In the genomic region with DNA sequence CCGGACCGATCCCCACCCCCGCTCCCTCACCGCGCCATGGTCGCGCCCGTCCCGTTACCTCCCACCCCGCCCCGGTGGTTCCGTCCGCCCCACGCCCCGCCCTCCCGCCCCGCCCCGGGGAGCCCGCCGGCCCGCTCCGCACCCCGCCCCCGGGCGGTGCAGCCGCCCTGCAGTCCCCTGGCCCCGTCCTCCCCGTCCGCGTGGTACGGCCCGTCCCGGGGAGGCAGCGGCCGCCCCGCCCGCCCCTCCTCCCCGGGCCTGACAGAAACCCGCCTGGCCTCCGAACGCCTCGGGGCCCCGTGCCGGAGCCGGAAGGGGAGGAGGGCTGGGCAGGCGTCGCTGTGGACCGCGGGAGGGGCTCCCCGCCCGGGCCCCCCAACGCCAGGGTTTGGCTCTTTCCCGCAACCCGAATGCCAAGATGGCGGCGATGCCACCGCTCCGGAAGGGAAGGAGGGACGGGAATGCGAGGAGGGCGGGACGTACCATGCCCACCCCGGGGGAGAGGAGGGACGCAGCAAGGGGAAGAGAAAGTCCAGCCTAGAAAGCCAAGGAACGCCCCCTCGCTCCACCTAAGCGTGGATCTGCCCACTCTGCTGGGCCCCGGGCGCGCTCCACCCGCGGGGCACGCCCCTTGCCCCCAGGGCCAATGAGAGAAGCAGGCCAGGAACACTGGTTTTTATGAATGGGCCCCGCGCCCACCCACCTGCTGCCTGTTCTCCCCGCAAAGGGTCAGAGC, we compare ENCODE assay signal across 1 cellular context.
TF ChIP-seq lines count a peak whose summit lies in the region.

A gene (minus strand): TSS at position 56 of the 736 bp plus-strand sequence. CDS start 132 bp downstream, outside the sequence.

TF ChIP-seq in K562, 482 proteins besides CTCF, POLR2A, EP300 and RAD21 (continued from another document and continues in another):
- TF ChIP-seq, protein P1, sequence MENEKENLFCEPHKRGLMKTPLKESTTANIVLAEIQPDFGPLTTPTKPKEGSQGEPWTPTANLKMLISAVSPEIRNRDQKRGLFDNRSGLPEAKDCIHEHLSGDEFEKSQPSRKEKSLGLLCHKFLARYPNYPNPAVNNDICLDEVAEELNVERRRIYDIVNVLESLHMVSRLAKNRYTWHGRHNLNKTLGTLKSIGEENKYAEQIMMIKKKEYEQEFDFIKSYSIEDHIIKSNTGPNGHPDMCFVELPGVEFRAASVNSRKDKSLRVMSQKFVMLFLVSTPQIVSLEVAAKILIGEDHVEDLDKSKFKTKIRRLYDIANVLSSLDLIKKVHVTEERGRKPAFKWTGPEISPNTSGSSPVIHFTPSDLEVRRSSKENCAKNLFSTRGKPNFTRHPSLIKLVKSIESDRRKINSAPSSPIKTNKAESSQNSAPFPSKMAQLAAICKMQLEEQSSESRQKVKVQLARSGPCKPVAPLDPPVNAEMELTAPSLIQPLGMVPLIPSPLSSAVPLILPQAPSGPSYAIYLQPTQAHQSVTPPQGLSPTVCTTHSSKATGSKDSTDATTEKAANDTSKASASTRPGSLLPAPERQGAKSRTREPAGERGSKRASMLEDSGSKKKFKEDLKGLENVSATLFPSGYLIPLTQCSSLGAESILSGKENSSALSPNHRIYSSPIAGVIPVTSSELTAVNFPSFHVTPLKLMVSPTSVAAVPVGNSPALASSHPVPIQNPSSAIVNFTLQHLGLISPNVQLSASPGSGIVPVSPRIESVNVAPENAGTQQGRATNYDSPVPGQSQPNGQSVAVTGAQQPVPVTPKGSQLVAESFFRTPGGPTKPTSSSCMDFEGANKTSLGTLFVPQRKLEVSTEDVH (IDR thresholded peaks at IDR 0.05; ENCODE audit: low read depth, partially characterized antibody), result peak; percentile 58
- TF ChIP-seq L3MBTL2 (IDR thresholded peaks at IDR 0.05), result 0 out of 2 replicates have a peak, but pooled peaks have one; percentile 22
- TF ChIP-seq NFE2L1 (tag; IDR thresholded peaks at IDR 0.05; ENCODE audit: borderline replicate concordance, low read depth), result no peak
- TF ChIP-seq HDAC2 (IDR thresholded peaks at IDR 0.05), result peak; percentile 37; the same call in 1 of the 2 replicates
- TF ChIP-seq MAZ (CRISPR knock-in tag; conservative IDR thresholded peaks at IDR 0.05 in 1 of 2, IDR thresholded peaks at IDR 0.05 in 1 of 2), result peak; percentile 84 to 98
- TF ChIP-seq, protein P2, sequence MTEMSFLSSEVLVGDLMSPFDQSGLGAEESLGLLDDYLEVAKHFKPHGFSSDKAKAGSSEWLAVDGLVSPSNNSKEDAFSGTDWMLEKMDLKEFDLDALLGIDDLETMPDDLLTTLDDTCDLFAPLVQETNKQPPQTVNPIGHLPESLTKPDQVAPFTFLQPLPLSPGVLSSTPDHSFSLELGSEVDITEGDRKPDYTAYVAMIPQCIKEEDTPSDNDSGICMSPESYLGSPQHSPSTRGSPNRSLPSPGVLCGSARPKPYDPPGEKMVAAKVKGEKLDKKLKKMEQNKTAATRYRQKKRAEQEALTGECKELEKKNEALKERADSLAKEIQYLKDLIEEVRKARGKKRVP (CRISPR knock-in tag; IDR thresholded peaks at IDR 0.05), result no peak
- TF ChIP-seq, protein P3, sequence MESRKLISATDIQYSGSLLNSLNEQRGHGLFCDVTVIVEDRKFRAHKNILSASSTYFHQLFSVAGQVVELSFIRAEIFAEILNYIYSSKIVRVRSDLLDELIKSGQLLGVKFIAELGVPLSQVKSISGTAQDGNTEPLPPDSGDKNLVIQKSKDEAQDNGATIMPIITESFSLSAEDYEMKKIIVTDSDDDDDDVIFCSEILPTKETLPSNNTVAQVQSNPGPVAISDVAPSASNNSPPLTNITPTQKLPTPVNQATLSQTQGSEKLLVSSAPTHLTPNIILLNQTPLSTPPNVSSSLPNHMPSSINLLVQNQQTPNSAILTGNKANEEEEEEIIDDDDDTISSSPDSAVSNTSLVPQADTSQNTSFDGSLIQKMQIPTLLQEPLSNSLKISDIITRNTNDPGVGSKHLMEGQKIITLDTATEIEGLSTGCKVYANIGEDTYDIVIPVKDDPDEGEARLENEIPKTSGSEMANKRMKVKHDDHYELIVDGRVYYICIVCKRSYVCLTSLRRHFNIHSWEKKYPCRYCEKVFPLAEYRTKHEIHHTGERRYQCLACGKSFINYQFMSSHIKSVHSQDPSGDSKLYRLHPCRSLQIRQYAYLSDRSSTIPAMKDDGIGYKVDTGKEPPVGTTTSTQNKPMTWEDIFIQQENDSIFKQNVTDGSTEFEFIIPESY (CRISPR knock-in tag; IDR thresholded peaks at IDR 0.05), result no peak
- TF ChIP-seq SAFB (IDR thresholded peaks at IDR 0.05; ENCODE audit: borderline replicate concordance, low read depth, low read length), result peak; percentile 83; the same call in 1 of the 2 replicates
- TF ChIP-seq HDAC8 (tag; IDR thresholded peaks at IDR 0.05), result no peak; the same call in 1 of the 2 replicates
- TF ChIP-seq JUND (IDR thresholded peaks at IDR 0.05; ENCODE audit: borderline replicate concordance, low read depth, low read length), result peak; percentile 98
- TF ChIP-seq JUND (tag; IDR thresholded peaks at IDR 0.05; ENCODE audit: borderline replicate concordance, low read depth, low read length), result no peak; the same call in 2 of the 3 replicates
- TF ChIP-seq FOS (IDR thresholded peaks at IDR 0.05; ENCODE audit: extremely low read depth, insufficient read length), result no peak
- TF ChIP-seq, protein P4, sequence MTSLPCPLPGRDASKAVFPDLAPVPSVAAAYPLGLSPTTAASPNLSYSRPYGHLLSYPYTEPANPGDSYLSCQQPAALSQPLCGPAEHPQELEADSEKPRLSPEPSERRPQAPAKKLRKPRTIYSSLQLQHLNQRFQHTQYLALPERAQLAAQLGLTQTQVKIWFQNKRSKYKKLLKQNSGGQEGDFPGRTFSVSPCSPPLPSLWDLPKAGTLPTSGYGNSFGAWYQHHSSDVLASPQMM (CRISPR knock-in tag; IDR thresholded peaks at IDR 0.05), result no peak
- TF ChIP-seq ZNF3 (CRISPR knock-in tag; IDR thresholded peaks at IDR 0.05), result no peak
- TF ChIP-seq SAP30 (IDR thresholded peaks at IDR 0.05; ENCODE audit: borderline replicate concordance, insufficient read depth, low read depth, low read length, poor library complexity, severe bottlenecking), result no peak
- TF ChIP-seq ETV5 (CRISPR knock-in tag; IDR thresholded peaks at IDR 0.05; ENCODE audit: low read depth), result peak; percentile 23; the same call in 1 of the 2 replicates
- TF ChIP-seq, protein P5, sequence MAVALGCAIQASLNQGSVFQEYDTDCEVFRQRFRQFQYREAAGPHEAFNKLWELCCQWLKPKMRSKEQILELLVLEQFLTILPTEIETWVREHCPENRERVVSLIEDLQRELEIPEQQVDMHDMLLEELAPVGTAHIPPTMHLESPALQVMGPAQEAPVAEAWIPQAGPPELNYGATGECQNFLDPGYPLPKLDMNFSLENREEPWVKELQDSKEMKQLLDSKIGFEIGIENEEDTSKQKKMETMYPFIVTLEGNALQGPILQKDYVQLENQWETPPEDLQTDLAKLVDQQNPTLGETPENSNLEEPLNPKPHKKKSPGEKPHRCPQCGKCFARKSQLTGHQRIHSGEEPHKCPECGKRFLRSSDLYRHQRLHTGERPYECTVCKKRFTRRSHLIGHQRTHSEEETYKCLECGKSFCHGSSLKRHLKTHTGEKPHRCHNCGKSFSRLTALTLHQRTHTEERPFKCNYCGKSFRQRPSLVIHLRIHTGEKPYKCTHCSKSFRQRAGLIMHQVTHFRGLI (CRISPR knock-in tag; IDR thresholded peaks at IDR 0.05), result no peak
- TF ChIP-seq, protein P6, sequence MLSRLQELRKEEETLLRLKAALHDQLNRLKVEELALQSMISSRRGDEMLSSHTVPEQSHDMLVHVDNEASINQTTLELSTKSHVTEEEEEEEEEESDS (CRISPR knock-in tag; IDR thresholded peaks at IDR 0.05), result no peak
- TF ChIP-seq SMC3 (conservative IDR thresholded peaks at IDR 0.05; ENCODE audit: insufficient read depth, low read depth, low read length), result no peak
- no peak for TF ChIP-seq BRD9 (IDR thresholded peaks at IDR 0.05; ENCODE audit: low read depth, partially characterized antibody)
- TF ChIP-seq ZNF780A (CRISPR knock-in tag; IDR thresholded peaks at IDR 0.05), result no peak
- no peak for TF ChIP-seq ZNF165 (CRISPR knock-in tag; IDR thresholded peaks at IDR 0.05; ENCODE audit: borderline replicate concordance)
- TF ChIP-seq MXI1 (IDR thresholded peaks at IDR 0.05; ENCODE audit: low read depth, low read length), result peak; percentile 60; the same call in 1 of the 2 replicates
- TF ChIP-seq, protein P7, sequence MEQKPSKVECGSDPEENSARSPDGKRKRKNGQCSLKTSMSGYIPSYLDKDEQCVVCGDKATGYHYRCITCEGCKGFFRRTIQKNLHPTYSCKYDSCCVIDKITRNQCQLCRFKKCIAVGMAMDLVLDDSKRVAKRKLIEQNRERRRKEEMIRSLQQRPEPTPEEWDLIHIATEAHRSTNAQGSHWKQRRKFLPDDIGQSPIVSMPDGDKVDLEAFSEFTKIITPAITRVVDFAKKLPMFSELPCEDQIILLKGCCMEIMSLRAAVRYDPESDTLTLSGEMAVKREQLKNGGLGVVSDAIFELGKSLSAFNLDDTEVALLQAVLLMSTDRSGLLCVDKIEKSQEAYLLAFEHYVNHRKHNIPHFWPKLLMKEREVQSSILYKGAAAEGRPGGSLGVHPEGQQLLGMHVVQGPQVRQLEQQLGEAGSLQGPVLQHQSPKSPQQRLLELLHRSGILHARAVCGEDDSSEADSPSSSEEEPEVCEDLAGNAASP (IDR thresholded peaks at IDR 0.05), result no peak
- no peak for TF ChIP-seq BRCA1 (IDR thresholded peaks at IDR 0.05)
- TF ChIP-seq BRCA1 (CRISPR knock-in tag; IDR thresholded peaks at IDR 0.05), result no peak
- TF ChIP-seq NCOA1 (IDR thresholded peaks at IDR 0.05; ENCODE audit: low read depth), result peak; percentile 58; the same call in 1 of the 2 replicates
- 0 out of 2 replicates have a peak, but pooled peaks have one; percentile 26 for TF ChIP-seq HIVEP1 (CRISPR knock-in tag; IDR thresholded peaks at IDR 0.05)
- peak; percentile 8 to 99; a peak in 2 of 4 replicates for TF ChIP-seq FOXK2 (conservative IDR thresholded peaks at IDR 0.05 in 1 of 2, IDR thresholded peaks at IDR 0.05 in 1 of 2; ENCODE audit: low read depth in 2 of 2)
- 0 out of 2 replicates have a peak, but pooled peaks have one; percentile 64 for TF ChIP-seq SMAD4 (CRISPR knock-in tag; conservative IDR thresholded peaks at IDR 0.05)
- no peak for TF ChIP-seq ZNF696 (CRISPR knock-in tag; conservative IDR thresholded peaks at IDR 0.05)
- TF ChIP-seq, protein P8, sequence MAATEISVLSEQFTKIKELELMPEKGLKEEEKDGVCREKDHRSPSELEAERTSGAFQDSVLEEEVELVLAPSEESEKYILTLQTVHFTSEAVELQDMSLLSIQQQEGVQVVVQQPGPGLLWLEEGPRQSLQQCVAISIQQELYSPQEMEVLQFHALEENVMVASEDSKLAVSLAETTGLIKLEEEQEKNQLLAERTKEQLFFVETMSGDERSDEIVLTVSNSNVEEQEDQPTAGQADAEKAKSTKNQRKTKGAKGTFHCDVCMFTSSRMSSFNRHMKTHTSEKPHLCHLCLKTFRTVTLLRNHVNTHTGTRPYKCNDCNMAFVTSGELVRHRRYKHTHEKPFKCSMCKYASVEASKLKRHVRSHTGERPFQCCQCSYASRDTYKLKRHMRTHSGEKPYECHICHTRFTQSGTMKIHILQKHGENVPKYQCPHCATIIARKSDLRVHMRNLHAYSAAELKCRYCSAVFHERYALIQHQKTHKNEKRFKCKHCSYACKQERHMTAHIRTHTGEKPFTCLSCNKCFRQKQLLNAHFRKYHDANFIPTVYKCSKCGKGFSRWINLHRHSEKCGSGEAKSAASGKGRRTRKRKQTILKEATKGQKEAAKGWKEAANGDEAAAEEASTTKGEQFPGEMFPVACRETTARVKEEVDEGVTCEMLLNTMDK (IDR thresholded peaks at IDR 0.05; ENCODE audit: borderline replicate concordance, insufficient read depth, low read depth, low read length, poor library complexity, severe bottlenecking), result no peak
- TF ChIP-seq, protein P9, sequence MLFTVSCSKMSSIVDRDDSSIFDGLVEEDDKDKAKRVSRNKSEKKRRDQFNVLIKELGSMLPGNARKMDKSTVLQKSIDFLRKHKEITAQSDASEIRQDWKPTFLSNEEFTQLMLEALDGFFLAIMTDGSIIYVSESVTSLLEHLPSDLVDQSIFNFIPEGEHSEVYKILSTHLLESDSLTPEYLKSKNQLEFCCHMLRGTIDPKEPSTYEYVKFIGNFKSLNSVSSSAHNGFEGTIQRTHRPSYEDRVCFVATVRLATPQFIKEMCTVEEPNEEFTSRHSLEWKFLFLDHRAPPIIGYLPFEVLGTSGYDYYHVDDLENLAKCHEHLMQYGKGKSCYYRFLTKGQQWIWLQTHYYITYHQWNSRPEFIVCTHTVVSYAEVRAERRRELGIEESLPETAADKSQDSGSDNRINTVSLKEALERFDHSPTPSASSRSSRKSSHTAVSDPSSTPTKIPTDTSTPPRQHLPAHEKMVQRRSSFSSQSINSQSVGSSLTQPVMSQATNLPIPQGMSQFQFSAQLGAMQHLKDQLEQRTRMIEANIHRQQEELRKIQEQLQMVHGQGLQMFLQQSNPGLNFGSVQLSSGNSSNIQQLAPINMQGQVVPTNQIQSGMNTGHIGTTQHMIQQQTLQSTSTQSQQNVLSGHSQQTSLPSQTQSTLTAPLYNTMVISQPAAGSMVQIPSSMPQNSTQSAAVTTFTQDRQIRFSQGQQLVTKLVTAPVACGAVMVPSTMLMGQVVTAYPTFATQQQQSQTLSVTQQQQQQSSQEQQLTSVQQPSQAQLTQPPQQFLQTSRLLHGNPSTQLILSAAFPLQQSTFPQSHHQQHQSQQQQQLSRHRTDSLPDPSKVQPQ (CRISPR knock-in tag; IDR thresholded peaks at IDR 0.05; ENCODE audit: borderline replicate concordance), result no peak
- TF ChIP-seq RFX1 (IDR thresholded peaks at IDR 0.05), result no peak
